In genomic region chr2:186485871-186486650, GRCh38 we compare ENCODE assay signal across 8 cellular contexts. TPM values are rescaled to one million over a fixed set of nuclear protein-coding genes. Genes with fewer than 3 reads are reported as not detected.
DNase-seq lines count a peak whose midpoint lies in the region; ATAC-seq and TF ChIP-seq lines count a peak whose summit lies in the region.

TSS of gene ZC3H15 (plus strand) at chr2:186486260. CDS start at chr2:186486383, 123 bp downstream.

- H3K27me3 Mint-ChIP-seq in activated naive CD8-positive, alpha-beta T cell, result no peaks in the 10 kb centered on the region

- DNase-seq in NCI-H1092 (lab: John Stamatoyannopoulos, UW) (peak; percentile 90), SKM-1 treated with dmso at 0.1 percent for 144 hours (lab: John Stamatoyannopoulos, UW; ENCODE audit: unreplicated experiment) (peak; percentile 94), glomerular endothelial cell (ENCODE audit: extremely low read depth, low read depth, low spot score) (peak; percentile 87), omental fat pad (ENCODE audit: low spot score) (peak; percentile 88), testis (peak; percentile 96)

- H3K4me3 ChIP-seq in GM08714 (ENCODE audit: low read length) (peak within 1 kb of the TSS; percentile 79), testis (peak within 1 kb of the TSS; percentile 89 to 90)

- intact Hi-C loops in testis (cut with DNase I; ENCODE audit: low total_unique reads), result no loop called here

- peak; percentile 67 for TF ChIP-seq POLR2A in testis (IDR thresholded peaks at IDR 0.05)

- peak within 1 kb of the TSS; percentile 99 for H3K4me3 Mint-ChIP-seq in activated naive CD8-positive, alpha-beta T cell

- H3K27me3 ChIP-seq in testis, result no peaks in the 10 kb centered on the region

- peaks cover 10% of the 10 kb centered on the region for H3K36me3 Mint-ChIP-seq in activated naive CD8-positive, alpha-beta T cell

- H3K4me1 ChIP-seq in testis, result peaks cover 18% of the 10 kb centered on the region

- H3K27ac ChIP-seq in testis, result peak within 1 kb of the TSS; percentile 92 to 94

- no peak for TF ChIP-seq CTCF in omental fat pad (IDR thresholded peaks at IDR 0.05)
- peak in 1 of 3 experiments; percentile 3 for TF ChIP-seq CTCF in testis (IDR thresholded peaks at IDR 0.05)

- no peaks in the 10 kb centered on the region for H3K9me3 ChIP-seq in testis

- WGBS in testis, 2 donors, result 0 to 1% methylated on average over 33 to 63 of the region's 63 CpGs

- peak; percentile 83 for ATAC-seq in HG02588 (IDR thresholded peaks at IDR 0.05; ENCODE audit: unreplicated experiment)
- ATAC-seq in omental fat pad (ENCODE audit: low FRiP score), result peak; percentile 99

- H3K4me1 Mint-ChIP-seq in activated naive CD8-positive, alpha-beta T cell (ENCODE audit: low read depth), result peaks cover 75% of the 10 kb centered on the region

- no peaks in the 10 kb centered on the region for H3K9me3 Mint-ChIP-seq in activated naive CD8-positive, alpha-beta T cell (ENCODE audit: low read depth)

- H3K27ac Mint-ChIP-seq in activated naive CD8-positive, alpha-beta T cell, result peak within 1 kb of the TSS; percentile 98

- no peaks in the 10 kb centered on the region for H3K36me3 ChIP-seq in testis (ENCODE audit: low read depth, missing control alignments)

RNA-seq across cellular contexts. Expression of gene ZC3H15, which starts in this region (rescaled TPM):
- total RNA-seq in glomerular endothelial cell (44.4 and 48.3 TPM in 2 replicates), omental fat pad (100 to 1,000 TPM in 1 of 4 donors, 10 to 100 TPM in 3; 47.3 to 115 (median 58.5) TPM), testis (10 to 100 TPM; 59.4 to 67.4 TPM)
- polyA plus RNA-seq in testis (ENCODE audit: insufficient read depth, low read depth, low replicate concordance), result 36.8 TPM

Comparison
In these comparisons a context has a peak if more than half of its experiments do, and no peak if none do; other contexts are left out.
1. Peak in every context shown above with its lines: DNase-seq, ATAC-seq, H3K4me3 ChIP-seq and H3K27ac ChIP-seq.